ENCODE assay signal across 9 cellular contexts in genomic region chr17:74671031-74671771, GRCh38. TPM values are rescaled to one million over a fixed set of nuclear protein-coding genes. Genes with fewer than 3 reads are reported as not detected.
A peak's percentile ranks its signal among the peaks of the same experiment; 100 is the strongest.
DNase-seq lines count a peak whose midpoint lies in the region; ATAC-seq and TF ChIP-seq lines count a peak whose summit lies in the region.
"Had no signal": no experiment of that assay in that cellular context is flagged by ENCODE, and none has a peak within 500 bp of the region (broad histone marks: within the 10 kb centered on the region; RNA-seq: fewer than 3 reads in every experiment).

No MANE protein-coding gene starts in this region.

- H3K4me1 ChIP-seq in DND-41 (ENCODE audit: insufficient read depth, low read length) (no peaks in the 10 kb centered on the region), tibial artery (no peaks in the 10 kb centered on the region)

- peaks cover 3% of the 10 kb centered on the region for H3K4me1 Mint-ChIP-seq in osteocyte (ENCODE audit: unreplicated experiment)

- no peak overlapping the region for H2AFZ ChIP-seq in DND-41 (ENCODE audit: low read depth, low read length)

- DNase-seq in DND-41 (peak; percentile 33), activated gamma-delta T cell treated with Interleukin-2 at 50 U/mL for 16 hours (peak; percentile 68), glomerular visceral epithelial cell (ENCODE audit: extremely low spot score) (peak; percentile 61), osteocyte (ENCODE audit: extremely low spot score, unreplicated experiment) (peak; percentile 95), tibial artery (peak; percentile 53 to 75)

- H3K27me3 ChIP-seq in DND-41 (ENCODE audit: insufficient read depth, low read length, poor library complexity) (peaks cover 13% of the 10 kb centered on the region), tibial artery (peaks cover 0 to 8% of the 10 kb centered on the region in 2 donors)

- H3K4me2 ChIP-seq in DND-41 (ENCODE audit: insufficient read depth, low read length): no peak overlapping the region

- no peaks in the 10 kb centered on the region for H3K79me2 ChIP-seq in DND-41 (ENCODE audit: insufficient read depth, low read length)

- no peak overlapping the region for H3K9ac ChIP-seq in DND-41 (ENCODE audit: low read depth, low read length)

- TF ChIP-seq CTCF in DND-41 (IDR thresholded peaks at IDR 0.05; ENCODE audit: borderline replicate concordance, extremely low read depth, low read length, poor library complexity, severe bottlenecking) (no peak), osteocyte (IDR thresholded peaks at IDR 0.05) (no peak), tibial artery (IDR thresholded peaks at IDR 0.05) (no peak)

- peaks cover 10% of the 10 kb centered on the region for H3K27me3 Mint-ChIP-seq in osteocyte (ENCODE audit: unreplicated experiment)

- no peaks in the 10 kb centered on the region for H3K36me3 ChIP-seq in DND-41 (ENCODE audit: insufficient read depth, low read length)
- H3K36me3 ChIP-seq in tibial artery: no peaks in the 10 kb centered on the region

- H3K4me3 Mint-ChIP-seq in osteocyte (ENCODE audit: unreplicated experiment): no peak overlapping the region

- H3K9me3 ChIP-seq in DND-41 (ENCODE audit: insufficient read depth, low read length, severe bottlenecking) (no peaks in the 10 kb centered on the region), tibial artery (peaks cover 0 to 6% (median 6%) of the 10 kb centered on the region in 3 donors)

- no peaks in the 10 kb centered on the region for H3K9me3 Mint-ChIP-seq in osteocyte (ENCODE audit: unreplicated experiment)

- H3K27ac ChIP-seq in DND-41 (ENCODE audit: low read length) (no peak overlapping the region), tibial artery (no peak overlapping the region)
- H3K27ac ChIP-seq: skin epidermis had no signal

- no peaks in the 10 kb centered on the region for H3K36me3 Mint-ChIP-seq in osteocyte (ENCODE audit: unreplicated experiment)

- intact Hi-C loops in tibial artery (cut with DNase I; ENCODE audit: low total_unique reads): no loop called here

- ATAC-seq in DND-41 (ENCODE audit: insufficient read depth, low read depth) (peak; percentile 50; the same call in 2 of the 3 replicates), GM19455 (IDR thresholded peaks at IDR 0.05; ENCODE audit: unreplicated experiment) (no peak), HG02798 (IDR thresholded peaks at IDR 0.05; ENCODE audit: poor library complexity, unreplicated experiment) (no peak)

- peaks cover 5% of the 10 kb centered on the region; the same call in 1 of the 2 replicates for H4K20me1 ChIP-seq in DND-41 (ENCODE audit: insufficient read depth, low read length)

- H3K4me3 ChIP-seq in DND-41 (ENCODE audit: low read depth in 1 of 2, low read length in 2 of 2) (no peak overlapping the region), tibial artery (no peak overlapping the region)
- H3K4me3 ChIP-seq: skin epidermis had no signal

- no peak overlapping the region for H3K27ac Mint-ChIP-seq in osteocyte (ENCODE audit: unreplicated experiment)

TF ChIP-seq in PFSK-1, 5 proteins besides CTCF, POLR2A, EP300 and RAD21:
- peak; percentile 98 for TF ChIP-seq REST (IDR thresholded peaks at IDR 0.05; ENCODE audit: insufficient read depth in 1 of 2, low read depth in 2 of 2, low read length in 2 of 2)
- TF ChIP-seq SIN3A (IDR thresholded peaks at IDR 0.05; ENCODE audit: borderline replicate concordance, insufficient read depth, low read length): peak; percentile 98
- no peak for TF ChIP-seq POLR2AphosphoS5 (IDR thresholded peaks at IDR 0.05; ENCODE audit: low read depth, low read length)
TF ChIP-seq in PFSK-1: peak in this region for 2.

RNA-seq across cellular contexts. Expression of gene CD300LF, which starts 41.5 kb away (rescaled TPM):
- polyA plus RNA-seq in PFSK-1 (2012; ENCODE audit: insufficient read length, low read depth): not detected
- not detected in 2 replicates for total RNA-seq in osteocyte

RNA-seq across cellular contexts. Expression of gene CD300E, which starts 47.7 kb away (rescaled TPM):
- polyA plus RNA-seq in PFSK-1 (2012; ENCODE audit: insufficient read length, low read depth): not detected
- not detected in 2 replicates for total RNA-seq in osteocyte

Comparison
In these comparisons a context has a peak if more than half of its experiments do, and no peak if none do; other contexts are left out.
1. DNase-seq: peak in every context shown above with its lines; median percentile 95 in osteocyte; 68 in activated gamma-delta T cell treated with Interleukin-2 at 50 U/mL for 16 hours; 64 in tibial artery; 61 in glomerular visceral epithelial cell; 33 in DND-41.